Comparison of ENCODE assay signal across 23 cellular contexts in the genomic region with DNA sequence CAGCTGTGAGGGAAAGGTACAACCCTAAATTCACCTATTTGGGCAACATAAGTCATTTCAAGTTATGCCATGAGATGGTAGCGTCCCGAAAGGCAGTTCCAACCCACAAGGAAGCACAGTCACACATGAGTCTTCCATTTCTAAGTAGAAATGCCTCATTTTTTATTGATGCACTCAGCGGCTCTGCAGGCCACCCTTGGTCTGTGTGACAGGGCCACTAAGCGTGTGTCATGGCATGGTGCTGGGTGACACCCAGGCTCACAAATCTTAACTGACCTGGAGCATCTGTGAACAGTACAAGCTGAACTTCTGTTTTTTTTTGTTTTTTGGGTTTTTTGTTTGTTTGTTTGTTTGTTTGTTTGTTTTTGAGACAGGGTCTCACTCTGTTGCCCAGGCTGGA. TPM values are rescaled to one million over a fixed set of nuclear protein-coding genes. Genes with fewer than 3 reads are reported as not detected.
DNase-seq lines count a peak whose midpoint lies in the region; ATAC-seq and TF ChIP-seq lines count a peak whose summit lies in the region.
"Had no signal": no experiment of that assay in that cellular context is flagged by ENCODE, and none has a peak within 500 bp of the region (broad histone marks: within the 10 kb centered on the region; RNA-seq: fewer than 3 reads in every experiment).

No MANE protein-coding gene starts in this region.

- no peaks in the 10 kb centered on the region for H3K9me3 Mint-ChIP-seq in activated CD8-positive, alpha-beta memory T cell treated with anti-CD3 and anti-CD28 coated beads, Interleukin-2, amount 10 ng/mL, durations not matched to agents 7 days and 5 days (ENCODE audit: low read depth)
- H3K9me3 Mint-ChIP-seq: activated naive CD8-positive, alpha-beta T cell treated with anti-CD3 and anti-CD28 coated beads, Interleukin-2, amount 10 ng/mL, durations not matched to agents 7 days and 5 days; effector memory CD8-positive, alpha-beta T cell; type B pancreatic cell had no signal

- peaks cover 8% of the 10 kb centered on the region for H3K79me1 ChIP-seq in mesenchymal stem cell (replicated peaks; ENCODE audit: low read length, poor library complexity, severe bottlenecking)

- H3K9me3 ChIP-seq in right atrium auricular region, result no peaks in the 10 kb centered on the region
- H3K9me3 ChIP-seq in body of pancreas, result no peaks in the 10 kb centered on the region
- H3K9me3 ChIP-seq in mucosa of descending colon, result no peaks in the 10 kb centered on the region
- no peaks in the 10 kb centered on the region for H3K9me3 ChIP-seq in upper lobe of left lung
- H3K9me3 ChIP-seq in mesenchymal stem cell (ENCODE audit: control insufficient read depth, low read length), result peaks cover 4% of the 10 kb centered on the region

- no peak overlapping the region for H2BK5ac ChIP-seq in mesenchymal stem cell (ENCODE audit: low read depth, low read length, poor library complexity, severe bottlenecking)

- peak overlapping the region in 1 of 2 experiments; percentile 52 for H2BK12ac ChIP-seq in mesenchymal stem cell (ENCODE audit: low read length in 2 of 2)

- CTCF ChIA-PET in activated CD8-positive, alpha-beta memory T cell treated with anti-CD3 and anti-CD28 coated beads, Interleukin-2, amount 10 ng/mL, durations not matched to agents 7 days and 5 days (lab: Charles Lee), result no interaction called here

- H3K4me2 ChIP-seq in mesenchymal stem cell (ENCODE audit: low read length, poor library complexity, severe bottlenecking), result no peak overlapping the region

- peak overlapping the region in 1 of 2 experiments; percentile 42 for H3K18ac ChIP-seq in mesenchymal stem cell (ENCODE audit: low read depth in 1 of 2, low read length in 2 of 2)

- H3K27ac ChIP-seq in right atrium auricular region (peak overlapping the region; percentile 38 to 75), body of pancreas (peak overlapping the region; percentile 61 to 79 (median 68)), upper lobe of left lung (peak overlapping the region in 3 of 4 donors; percentile 38 to 64 (median 45)), mesenchymal stem cell (ENCODE audit: low read length, poor library complexity, severe bottlenecking) (no peak overlapping the region)
- H3K27ac ChIP-seq: GM23248 had no signal

- H2AFZ ChIP-seq in mesenchymal stem cell (ENCODE audit: low read depth, low read length), result no peak overlapping the region
- H2AFZ ChIP-seq: GM23248 had no signal

- no peaks in the 10 kb centered on the region for H3K27me3 ChIP-seq in right atrium auricular region
- no peaks in the 10 kb centered on the region for H3K27me3 ChIP-seq in body of pancreas
- no peaks in the 10 kb centered on the region for H3K27me3 ChIP-seq in upper lobe of left lung
- no peaks in the 10 kb centered on the region for H3K27me3 ChIP-seq in mesenchymal stem cell (ENCODE audit: control insufficient read depth in 1 of 2, insufficient read depth in 1 of 2, low read length in 2 of 2)

- no peak for TF ChIP-seq CTCF in right atrium auricular region (IDR thresholded peaks at IDR 0.05)
- TF ChIP-seq CTCF in body of pancreas (IDR thresholded peaks at IDR 0.05), result no peak
- TF ChIP-seq CTCF in mucosa of descending colon (IDR thresholded peaks at IDR 0.05), result no peak
- TF ChIP-seq CTCF in upper lobe of left lung (IDR thresholded peaks at IDR 0.05), result no peak

- no peak for TF ChIP-seq EP300 in upper lobe of left lung (IDR thresholded peaks at IDR 0.05)

- no peaks in the 10 kb centered on the region for H3K4me1 Mint-ChIP-seq in activated CD8-positive, alpha-beta memory T cell treated with anti-CD3 and anti-CD28 coated beads, Interleukin-2, amount 10 ng/mL, durations not matched to agents 7 days and 5 days
- H3K4me1 Mint-ChIP-seq: activated naive CD8-positive, alpha-beta T cell treated with anti-CD3 and anti-CD28 coated beads, Interleukin-2, amount 10 ng/mL, durations not matched to agents 7 days and 5 days had no signal

- H3K4me3 ChIP-seq in right atrium auricular region, result no peak overlapping the region
- no peak overlapping the region for H3K4me3 ChIP-seq in body of pancreas
- H3K4me3 ChIP-seq in mucosa of descending colon, result no peak overlapping the region
- no peak overlapping the region for H3K4me3 ChIP-seq in upper lobe of left lung
- no peak overlapping the region for H3K4me3 ChIP-seq in mesenchymal stem cell (ENCODE audit: insufficient read depth in 1 of 2, low read depth in 1 of 2, low read length in 2 of 2)
- H3K4me3 ChIP-seq: GM23248 had no signal

- no peak overlapping the region for H3K4me3 Mint-ChIP-seq in activated CD8-positive, alpha-beta memory T cell treated with anti-CD3 and anti-CD28 coated beads, Interleukin-2, amount 10 ng/mL, durations not matched to agents 7 days and 5 days
- H3K4me3 Mint-ChIP-seq: activated CD8-positive, alpha-beta T cell treated with anti-CD3 and anti-CD28 coated beads, Interleukin-2, amount 10 ng/mL, durations not matched to agents 7 days and 5 days; activated naive CD8-positive, alpha-beta T cell treated with anti-CD3 and anti-CD28 coated beads, Interleukin-2, amount 10 ng/mL, durations not matched to agents 7 days and 5 days; effector memory CD8-positive, alpha-beta T cell; HFFc6; mesothelial cell of epicardium; naive thymus-derived CD8-positive, alpha-beta T cell; type B pancreatic cell had no signal

- TF ChIP-seq POLR2A in body of pancreas (IDR thresholded peaks at IDR 0.05), result no peak
- no peak for TF ChIP-seq POLR2A in upper lobe of left lung (IDR thresholded peaks at IDR 0.05)

- H3K23ac ChIP-seq in mesenchymal stem cell (ENCODE audit: low read length in 2 of 2), result no peak overlapping the region

- H2BK15ac ChIP-seq in mesenchymal stem cell (ENCODE audit: low read depth, poor library complexity, severe bottlenecking), result no peak overlapping the region

- H3K27me3 Mint-ChIP-seq in activated CD8-positive, alpha-beta memory T cell treated with anti-CD3 and anti-CD28 coated beads, Interleukin-2, amount 10 ng/mL, durations not matched to agents 7 days and 5 days, result peaks cover 2% of the 10 kb centered on the region
- H3K27me3 Mint-ChIP-seq: activated naive CD8-positive, alpha-beta T cell treated with anti-CD3 and anti-CD28 coated beads, Interleukin-2, amount 10 ng/mL, durations not matched to agents 7 days and 5 days; naive thymus-derived CD8-positive, alpha-beta T cell; type B pancreatic cell had no signal

- no peak overlapping the region for H3K9ac ChIP-seq in mesenchymal stem cell (ENCODE audit: low read length)
- H3K9ac ChIP-seq: GM23248 had no signal

- intact Hi-C loops in Right ventricle myocardium inferior (cut with DNase I) (loop anchor here (2.0 kb wide), 1 partner anchor 14 kb away; a partner anchor contains a TSS), body of pancreas (cut with DNase I) (no loop called here), mucosa of descending colon (cut with DNase I, micrococcal nuclease) (no loop called here)

- H3K36me3 Mint-ChIP-seq in activated CD8-positive, alpha-beta memory T cell treated with anti-CD3 and anti-CD28 coated beads, Interleukin-2, amount 10 ng/mL, durations not matched to agents 7 days and 5 days, result peaks cover 2% of the 10 kb centered on the region
- H3K36me3 Mint-ChIP-seq: type B pancreatic cell had no signal

- H4K8ac ChIP-seq in mesenchymal stem cell (ENCODE audit: low read length), result no peak overlapping the region

- H2BK120ac ChIP-seq in mesenchymal stem cell (ENCODE audit: low read depth, low read length), result no peak overlapping the region

- H3K27ac Mint-ChIP-seq in activated CD8-positive, alpha-beta memory T cell treated with anti-CD3 and anti-CD28 coated beads, Interleukin-2, amount 10 ng/mL, durations not matched to agents 7 days and 5 days, result no peak overlapping the region
- H3K27ac Mint-ChIP-seq: activated CD8-positive, alpha-beta T cell treated with anti-CD3 and anti-CD28 coated beads, Interleukin-2, amount 10 ng/mL, durations not matched to agents 7 days and 5 days; activated naive CD8-positive, alpha-beta T cell treated with anti-CD3 and anti-CD28 coated beads, Interleukin-2, amount 10 ng/mL, durations not matched to agents 7 days and 5 days; effector memory CD8-positive, alpha-beta T cell; HFFc6; naive thymus-derived CD8-positive, alpha-beta T cell had no signal

- H3K36me3 ChIP-seq in right atrium auricular region (no peaks in the 10 kb centered on the region), body of pancreas (replicated peaks in 1 of 2; ENCODE audit: insufficient read depth in 1 of 2, low read depth in 2 of 2) (no peaks in the 10 kb centered on the region), mucosa of descending colon (ENCODE audit: low read depth) (no peaks in the 10 kb centered on the region), upper lobe of left lung (no peaks in the 10 kb centered on the region), mesenchymal stem cell (ENCODE audit: control insufficient read depth in 1 of 2, insufficient read depth in 2 of 2, low read depth in 1 of 2, low read length in 2 of 2) (no peaks in the 10 kb centered on the region)

- no peak overlapping the region for H3K4ac ChIP-seq in mesenchymal stem cell (ENCODE audit: low read depth in 1 of 2, low read length in 2 of 2)

- no peak overlapping the region for H4K91ac ChIP-seq in mesenchymal stem cell (ENCODE audit: low read length)

- H3K14ac ChIP-seq in mesenchymal stem cell (ENCODE audit: low read length in 2 of 2), result no peak overlapping the region

- 91 to 99% methylated on average over 4 of the region's 4 CpGs for WGBS in body of pancreas, 2 donors
- WGBS in upper lobe of left lung, 2 donors, result 90 to 96% methylated on average over 4 of the region's 4 CpGs
- 93% methylated on average over 4 of the region's 4 CpGs for WGBS in mesenchymal stem cell

- no peak overlapping the region for H2AK5ac ChIP-seq in mesenchymal stem cell (ENCODE audit: low read length, severe bottlenecking)

- H3K4me1 ChIP-seq in right atrium auricular region, result peaks cover 0 to 40% of the 10 kb centered on the region in 2 donors
- peaks cover 92% of the 10 kb centered on the region for H3K4me1 ChIP-seq in body of pancreas
- H3K4me1 ChIP-seq in mucosa of descending colon (ENCODE audit: low read depth), result peaks cover 16% of the 10 kb centered on the region
- peaks cover 24 to 31% (median 28%) of the 10 kb centered on the region in 4 donors for H3K4me1 ChIP-seq in upper lobe of left lung
- H3K4me1 ChIP-seq in mesenchymal stem cell (ENCODE audit: control insufficient read depth, insufficient read depth, low read depth, low read length), result peaks cover 9% of the 10 kb centered on the region

- DNase-seq in right atrium auricular region (ENCODE audit: low spot score), result no peak
- DNase-seq in Right ventricle myocardium inferior (ENCODE audit: missing footprints), result no peak
- DNase-seq in body of pancreas, result no peak
- DNase-seq in mucosa of descending colon, result no peak
- DNase-seq in upper lobe of left lung, result no peak
- DNase-seq in activated CD8-positive, alpha-beta memory T cell treated with anti-CD3 and anti-CD28 coated beads, Interleukin-2, amount 10 ng/mL, durations not matched to agents 7 days and 5 days, result no peak
- no peak for DNase-seq in mesenchymal stem cell
- no peak for DNase-seq in NK-92 (lab: John Stamatoyannopoulos, UW; ENCODE audit: unreplicated experiment)
- DNase-seq: activated CD8-positive, alpha-beta T cell treated with anti-CD3 and anti-CD28 coated beads, Interleukin-2, amount 10 ng/mL, durations not matched to agents 7 days and 5 days; activated naive CD8-positive, alpha-beta T cell treated with anti-CD3 and anti-CD28 coated beads, Interleukin-2, amount 10 ng/mL, durations not matched to agents 7 days and 5 days; activated T-cell treated with anti-CD3 and anti-CD28 coated beads for 4 hours; cerebellar nuclear complex; effector memory CD8-positive, alpha-beta T cell; erythroblast; MM.1S; naive thymus-derived CD8-positive, alpha-beta T cell; NCI-H1436; occipital lobe; SHP77 treated with DMSO at 0.1 percent for 48 hours had no signal

- no peak for ATAC-seq in Right ventricle myocardium inferior
- ATAC-seq in body of pancreas, result no peak
- peak; percentile 42 for ATAC-seq in mucosa of descending colon
- ATAC-seq in upper lobe of left lung (ENCODE audit: low FRiP score in 2 of 2), result no peak
- no peak for ATAC-seq in activated CD8-positive, alpha-beta memory T cell treated with anti-CD3 and anti-CD28 coated beads, Interleukin-2, amount 10 ng/mL, durations not matched to agents 7 days and 5 days
- ATAC-seq: activated CD8-positive, alpha-beta T cell treated with anti-CD3 and anti-CD28 coated beads, Interleukin-2, amount 10 ng/mL, durations not matched to agents 7 days and 5 days; effector memory CD8-positive, alpha-beta T cell; naive thymus-derived CD8-positive, alpha-beta T cell had no signal

RNA-seq across cellular contexts. Expression of a gene that starts 15.1 kb away (rescaled TPM):
- total RNA-seq in right atrium auricular region (10 to 100 TPM; 10.8 to 15.7 TPM), Right ventricle myocardium inferior (10.5 TPM), body of pancreas (10 to 100 TPM; 23.1 to 35.5 TPM), mucosa of descending colon (10 to 100 TPM; 24.4 to 45.2 (median 33.7) TPM), upper lobe of left lung (10 to 100 TPM; 46.7 to 80.7 (median 57.8) TPM)
- total RNA-seq in activated CD8-positive, alpha-beta memory T cell treated with anti-CD3 and anti-CD28 coated beads, Interleukin-2, amount 10 ng/mL, durations not matched to agents 7 days and 5 days, result 1 to 10 TPM; 1.1 to 3.8 TPM
- 5.1 TPM for polyA plus RNA-seq in mesenchymal stem cell (2013, experiment 1 of 2)
- 5.2 TPM for polyA plus RNA-seq in mesenchymal stem cell (2013, experiment 2 of 2)
